In genomic region chr16:81319221-81319912, GRCh38 we compare ENCODE assay signal across 1 cellular context.
TF ChIP-seq lines count a peak whose summit lies in the region.

No MANE protein-coding gene starts in this region.

TF ChIP-seq in K562, 482 proteins besides CTCF, POLR2A, EP300 and RAD21 (continued from another document and continues in another):
- TF ChIP-seq CUX1 (CRISPR knock-in tag; IDR thresholded peaks at IDR 0.05) (no peak), ESRRA (IDR thresholded peaks at IDR 0.05; ENCODE audit: borderline replicate concordance, low read depth) (no peak), SLC30A9 (CRISPR knock-in tag; IDR thresholded peaks at IDR 0.05) (no peak), MAFG (tag; conservative IDR thresholded peaks at IDR 0.05) (peak; percentile 81), ZBTB8A (IDR thresholded peaks at IDR 0.05; ENCODE audit: partially characterized antibody) (no peak), CBX5 (IDR thresholded peaks at IDR 0.05; ENCODE audit: borderline replicate concordance, low read depth) (no peak), BRD4 (IDR thresholded peaks at IDR 0.05) (no peak), ELF1 (tag; IDR thresholded peaks at IDR 0.05) (no peak), ZFP30 (CRISPR knock-in tag; IDR thresholded peaks at IDR 0.05; ENCODE audit: borderline replicate concordance) (no peak), TCF15 (CRISPR knock-in tag; IDR thresholded peaks at IDR 0.05) (no peak), BCLAF1 (IDR thresholded peaks at IDR 0.05; ENCODE audit: borderline replicate concordance in 1 of 2, control insufficient read depth in 1 of 2, low read depth in 2 of 2, low read length in 1 of 2) (no peak), ZNF184 (CRISPR knock-in tag; IDR thresholded peaks at IDR 0.05) (no peak), FOXA3 (CRISPR knock-in tag; conservative IDR thresholded peaks at IDR 0.05 in 1 of 2, IDR thresholded peaks at IDR 0.05 in 1 of 2) (no peak), TARDBP (IDR thresholded peaks at IDR 0.05) (no peak), ZKSCAN3 (CRISPR knock-in tag; IDR thresholded peaks at IDR 0.05) (no peak), HNRNPL (IDR thresholded peaks at IDR 0.05; ENCODE audit: low read depth, low read length) (no peak), ZNF3 (CRISPR knock-in tag; IDR thresholded peaks at IDR 0.05) (no peak), THAP7 (CRISPR knock-in tag; IDR thresholded peaks at IDR 0.05) (no peak), FOSL1 (tag; conservative IDR thresholded peaks at IDR 0.05) (peak; percentile 71), HNRNPK (IDR thresholded peaks at IDR 0.05; ENCODE audit: low read depth, low read length, poor library complexity, severe bottlenecking) (no peak), GATAD2A (IDR thresholded peaks at IDR 0.05) (no peak), FOS (IDR thresholded peaks at IDR 0.05; ENCODE audit: extremely low read depth, insufficient read length) (no peak), ZNF436 (CRISPR knock-in tag; IDR thresholded peaks at IDR 0.05) (no peak), NFE2 (IDR thresholded peaks at IDR 0.05; ENCODE audit: low read depth) (peak; percentile 57), ZNF766 (CRISPR knock-in tag; conservative IDR thresholded peaks at IDR 0.05) (no peak), ZNF24 (IDR thresholded peaks at IDR 0.05) (no peak), DDX20 (tag; IDR thresholded peaks at IDR 0.05; ENCODE audit: low read depth) (no peak), CHAMP1 (IDR thresholded peaks at IDR 0.05) (no peak), TEAD4 (IDR thresholded peaks at IDR 0.05; ENCODE audit: low read length) (peak; percentile 13; the same call in 1 of the 2 replicates), TEAD4 (CRISPR knock-in tag; IDR thresholded peaks at IDR 0.05; ENCODE audit: borderline replicate concordance) (no peak), ZNF224 (CRISPR knock-in tag; IDR thresholded peaks at IDR 0.05) (no peak), ZNF551 (CRISPR knock-in tag; IDR thresholded peaks at IDR 0.05) (no peak)
- TF ChIP-seq, protein P1, sequence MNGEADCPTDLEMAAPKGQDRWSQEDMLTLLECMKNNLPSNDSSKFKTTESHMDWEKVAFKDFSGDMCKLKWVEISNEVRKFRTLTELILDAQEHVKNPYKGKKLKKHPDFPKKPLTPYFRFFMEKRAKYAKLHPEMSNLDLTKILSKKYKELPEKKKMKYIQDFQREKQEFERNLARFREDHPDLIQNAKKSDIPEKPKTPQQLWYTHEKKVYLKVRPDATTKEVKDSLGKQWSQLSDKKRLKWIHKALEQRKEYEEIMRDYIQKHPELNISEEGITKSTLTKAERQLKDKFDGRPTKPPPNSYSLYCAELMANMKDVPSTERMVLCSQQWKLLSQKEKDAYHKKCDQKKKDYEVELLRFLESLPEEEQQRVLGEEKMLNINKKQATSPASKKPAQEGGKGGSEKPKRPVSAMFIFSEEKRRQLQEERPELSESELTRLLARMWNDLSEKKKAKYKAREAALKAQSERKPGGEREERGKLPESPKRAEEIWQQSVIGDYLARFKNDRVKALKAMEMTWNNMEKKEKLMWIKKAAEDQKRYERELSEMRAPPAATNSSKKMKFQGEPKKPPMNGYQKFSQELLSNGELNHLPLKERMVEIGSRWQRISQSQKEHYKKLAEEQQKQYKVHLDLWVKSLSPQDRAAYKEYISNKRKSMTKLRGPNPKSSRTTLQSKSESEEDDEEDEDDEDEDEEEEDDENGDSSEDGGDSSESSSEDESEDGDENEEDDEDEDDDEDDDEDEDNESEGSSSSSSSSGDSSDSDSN (IDR thresholded peaks at IDR 0.05; ENCODE audit: borderline replicate concordance in 1 of 2, low read depth in 2 of 2, low read length in 2 of 2), result no peak
- TF ChIP-seq, protein P2, sequence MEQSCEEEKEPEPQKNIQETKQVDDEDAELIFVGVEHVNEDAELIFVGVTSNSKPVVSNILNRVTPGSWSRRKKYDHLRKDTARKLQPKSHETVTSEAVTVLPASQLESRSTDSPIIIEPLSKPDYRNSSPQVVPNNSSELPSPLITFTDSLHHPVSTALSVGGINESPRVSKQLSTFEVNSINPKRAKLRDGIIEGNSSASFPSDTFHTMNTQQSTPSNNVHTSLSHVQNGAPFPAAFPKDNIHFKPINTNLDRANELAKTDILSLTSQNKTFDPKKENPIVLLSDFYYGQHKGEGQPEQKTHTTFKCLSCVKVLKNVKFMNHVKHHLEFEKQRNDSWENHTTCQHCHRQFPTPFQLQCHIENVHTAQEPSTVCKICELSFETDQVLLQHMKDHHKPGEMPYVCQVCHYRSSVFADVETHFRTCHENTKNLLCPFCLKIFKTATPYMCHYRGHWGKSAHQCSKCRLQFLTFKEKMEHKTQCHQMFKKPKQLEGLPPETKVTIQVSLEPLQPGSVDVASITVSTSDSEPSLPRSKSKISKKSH (CRISPR knock-in tag; IDR thresholded peaks at IDR 0.05), result no peak
- TF ChIP-seq, protein P3, sequence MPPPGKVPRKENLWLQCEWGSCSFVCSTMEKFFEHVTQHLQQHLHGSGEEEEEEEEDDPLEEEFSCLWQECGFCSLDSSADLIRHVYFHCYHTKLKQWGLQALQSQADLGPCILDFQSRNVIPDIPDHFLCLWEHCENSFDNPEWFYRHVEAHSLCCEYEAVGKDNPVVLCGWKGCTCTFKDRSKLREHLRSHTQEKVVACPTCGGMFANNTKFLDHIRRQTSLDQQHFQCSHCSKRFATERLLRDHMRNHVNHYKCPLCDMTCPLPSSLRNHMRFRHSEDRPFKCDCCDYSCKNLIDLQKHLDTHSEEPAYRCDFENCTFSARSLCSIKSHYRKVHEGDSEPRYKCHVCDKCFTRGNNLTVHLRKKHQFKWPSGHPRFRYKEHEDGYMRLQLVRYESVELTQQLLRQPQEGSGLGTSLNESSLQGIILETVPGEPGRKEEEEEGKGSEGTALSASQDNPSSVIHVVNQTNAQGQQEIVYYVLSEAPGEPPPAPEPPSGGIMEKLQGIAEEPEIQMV (tag; conservative IDR thresholded peaks at IDR 0.05; ENCODE audit: low read depth), result no peak
- TF ChIP-seq, protein P4, sequence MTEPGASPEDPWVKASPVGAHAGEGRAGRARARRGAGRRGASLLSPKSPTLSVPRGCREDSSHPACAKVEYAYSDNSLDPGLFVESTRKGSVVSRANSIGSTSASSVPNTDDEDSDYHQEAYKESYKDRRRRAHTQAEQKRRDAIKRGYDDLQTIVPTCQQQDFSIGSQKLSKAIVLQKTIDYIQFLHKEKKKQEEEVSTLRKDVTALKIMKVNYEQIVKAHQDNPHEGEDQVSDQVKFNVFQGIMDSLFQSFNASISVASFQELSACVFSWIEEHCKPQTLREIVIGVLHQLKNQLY (CRISPR knock-in tag; conservative IDR thresholded peaks at IDR 0.05), result no peak
- TF ChIP-seq, protein P5, sequence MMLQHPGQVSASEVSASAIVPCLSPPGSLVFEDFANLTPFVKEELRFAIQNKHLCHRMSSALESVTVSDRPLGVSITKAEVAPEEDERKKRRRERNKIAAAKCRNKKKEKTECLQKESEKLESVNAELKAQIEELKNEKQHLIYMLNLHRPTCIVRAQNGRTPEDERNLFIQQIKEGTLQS (IDR thresholded peaks at IDR 0.05), result peak; percentile 60
- TF ChIP-seq, protein P5 (CRISPR knock-in tag; conservative IDR thresholded peaks at IDR 0.05), result no peak
- TF ChIP-seq, protein P6, sequence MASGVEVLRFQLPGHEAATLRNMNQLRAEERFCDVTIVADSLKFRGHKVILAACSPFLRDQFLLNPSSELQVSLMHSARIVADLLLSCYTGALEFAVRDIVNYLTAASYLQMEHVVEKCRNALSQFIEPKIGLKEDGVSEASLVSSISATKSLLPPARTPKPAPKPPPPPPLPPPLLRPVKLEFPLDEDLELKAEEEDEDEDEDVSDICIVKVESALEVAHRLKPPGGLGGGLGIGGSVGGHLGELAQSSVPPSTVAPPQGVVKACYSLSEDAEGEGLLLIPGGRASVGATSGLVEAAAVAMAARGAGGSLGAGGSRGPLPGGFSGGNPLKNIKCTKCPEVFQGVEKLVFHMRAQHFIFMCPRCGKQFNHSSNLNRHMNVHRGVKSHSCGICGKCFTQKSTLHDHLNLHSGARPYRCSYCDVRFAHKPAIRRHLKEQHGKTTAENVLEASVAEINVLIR (CRISPR knock-in tag; IDR thresholded peaks at IDR 0.05), result no peak
- TF ChIP-seq, protein P7, sequence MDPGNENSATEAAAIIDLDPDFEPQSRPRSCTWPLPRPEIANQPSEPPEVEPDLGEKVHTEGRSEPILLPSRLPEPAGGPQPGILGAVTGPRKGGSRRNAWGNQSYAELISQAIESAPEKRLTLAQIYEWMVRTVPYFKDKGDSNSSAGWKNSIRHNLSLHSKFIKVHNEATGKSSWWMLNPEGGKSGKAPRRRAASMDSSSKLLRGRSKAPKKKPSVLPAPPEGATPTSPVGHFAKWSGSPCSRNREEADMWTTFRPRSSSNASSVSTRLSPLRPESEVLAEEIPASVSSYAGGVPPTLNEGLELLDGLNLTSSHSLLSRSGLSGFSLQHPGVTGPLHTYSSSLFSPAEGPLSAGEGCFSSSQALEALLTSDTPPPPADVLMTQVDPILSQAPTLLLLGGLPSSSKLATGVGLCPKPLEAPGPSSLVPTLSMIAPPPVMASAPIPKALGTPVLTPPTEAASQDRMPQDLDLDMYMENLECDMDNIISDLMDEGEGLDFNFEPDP (CRISPR knock-in tag; IDR thresholded peaks at IDR 0.05), result no peak
